Comparison of ENCODE assay signal across 21 cellular contexts in the genomic region with DNA sequence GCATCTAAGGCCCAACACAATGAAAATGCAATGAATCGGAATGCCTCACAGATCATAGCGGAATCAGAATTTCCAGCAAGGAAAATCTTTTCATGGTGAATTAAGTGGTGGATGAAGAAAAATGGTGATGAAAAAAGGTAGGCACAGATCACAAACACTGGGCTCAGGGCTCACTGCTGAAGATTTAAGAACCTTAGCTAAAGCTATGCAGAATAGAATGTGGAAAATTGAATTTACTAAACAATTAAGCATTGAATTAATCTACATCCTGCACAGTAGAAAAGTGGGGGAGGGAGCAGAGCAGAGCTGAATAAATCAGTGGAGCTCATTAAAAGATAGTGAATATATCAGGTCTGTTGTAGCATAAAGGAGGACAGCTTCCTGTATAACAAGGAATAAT. TPM values are rescaled to one million over a fixed set of nuclear protein-coding genes. Genes with fewer than 3 reads are reported as not detected.
"Had no signal": no experiment of that assay in that cellular context is flagged by ENCODE, and none has a peak within 500 bp of the region (broad histone marks: within the 10 kb centered on the region; RNA-seq: fewer than 3 reads in every experiment).

No MANE protein-coding gene starts in this region.

- H3K36me3 Mint-ChIP-seq: activated naive CD8-positive, alpha-beta T cell treated with anti-CD3 and anti-CD28 coated beads, Interleukin-2, amount 10 ng/mL, durations not matched to agents 7 days and 5 days had no signal

- ATAC-seq: activated CD8-positive, alpha-beta T cell treated with anti-CD3 and anti-CD28 coated beads for 36 hours; activated T-helper 17 cell treated with anti-CD3 and anti-CD28 coated beads, Interleukin-2, amount 50 U/mL, for 72 hours; body of pancreas; left colon; lower lobe of right lung had no signal

- H3K27ac ChIP-seq: coronary artery, esophagus squamous epithelium, hepatocyte, lower lobe of right lung, right atrium auricular region, skin epidermis, stomach, thoracic aorta had no signal

- H3K4me3 ChIP-seq: body of pancreas, coronary artery, esophagus squamous epithelium, hepatocyte, lower lobe of right lung, right atrium auricular region, skin epidermis, stomach, thoracic aorta had no signal

- H3K27me3 Mint-ChIP-seq: activated CD4-positive, alpha-beta T cell treated with anti-CD3 and anti-CD28 coated beads, Interleukin-2, amount 10 ng/mL, durations not matched to agents 24 days and 14 days; activated naive CD8-positive, alpha-beta T cell treated with anti-CD3 and anti-CD28 coated beads, Interleukin-2, amount 10 ng/mL, durations not matched to agents 7 days and 5 days; central memory CD8-positive, alpha-beta T cell had no signal

- H3K4me1 Mint-ChIP-seq: activated CD4-positive, alpha-beta T cell treated with anti-CD3 and anti-CD28 coated beads, Interleukin-2, amount 10 ng/mL, durations not matched to agents 24 days and 14 days; activated naive CD8-positive, alpha-beta T cell treated with anti-CD3 and anti-CD28 coated beads, Interleukin-2, amount 10 ng/mL, durations not matched to agents 7 days and 5 days; activated T-helper 17 cell treated with anti-CD3 and anti-CD28 coated beads, Interleukin-2, amount 50 U/mL, for 72 hours; central memory CD8-positive, alpha-beta T cell had no signal

- H3K27ac Mint-ChIP-seq: activated CD4-positive, alpha-beta T cell treated with anti-CD3 and anti-CD28 coated beads, Interleukin-2, amount 10 ng/mL, durations not matched to agents 24 days and 14 days; activated CD8-positive, alpha-beta T cell treated with anti-CD3 and anti-CD28 coated beads for 36 hours; activated naive CD8-positive, alpha-beta T cell treated with anti-CD3 and anti-CD28 coated beads, Interleukin-2, amount 10 ng/mL, durations not matched to agents 7 days and 5 days; activated T-helper 17 cell treated with anti-CD3 and anti-CD28 coated beads, Interleukin-2, amount 50 U/mL, for 72 hours; T-helper 1 cell treated with Interleukin-12 subunit alpha and Interleukin-12 subunit beta and Interleukin-4 antibody, amounts not matched to agents 30 μg/mL and 1 μg/mL, for 36 hours had no signal

- H2AFZ ChIP-seq: hepatocyte had no signal

- H3K9me3 Mint-ChIP-seq: activated CD4-positive, alpha-beta T cell treated with anti-CD3 and anti-CD28 coated beads, Interleukin-2, amount 10 ng/mL, durations not matched to agents 24 days and 14 days; activated CD8-positive, alpha-beta T cell treated with anti-CD3 and anti-CD28 coated beads for 36 hours; activated naive CD8-positive, alpha-beta T cell treated with anti-CD3 and anti-CD28 coated beads, Interleukin-2, amount 10 ng/mL, durations not matched to agents 7 days and 5 days; T-helper 1 cell treated with Interleukin-12 subunit alpha and Interleukin-12 subunit beta and Interleukin-4 antibody, amounts not matched to agents 30 μg/mL and 1 μg/mL, for 36 hours had no signal

- DNase-seq: activated CD4-positive, alpha-beta T cell treated with anti-CD3 and anti-CD28 coated beads, Interleukin-2, amount 10 ng/mL, durations not matched to agents 24 days and 14 days; activated CD8-positive, alpha-beta T cell treated with anti-CD3 and anti-CD28 coated beads for 36 hours; activated naive CD4-positive, alpha-beta T cell; activated naive CD8-positive, alpha-beta T cell treated with anti-CD3 and anti-CD28 coated beads, Interleukin-2, amount 10 ng/mL, durations not matched to agents 7 days and 5 days; activated T-cell treated with anti-CD3 and anti-CD28 coated beads, Interleukin-2, amount 50 U/mL, for 1 hour; body of pancreas; esophagus squamous epithelium; left colon; lower lobe of right lung; SHP77 treated with DMSO at 0.1 percent for 48 hours; stimulated activated CD4-positive, alpha-beta T cell treated with anti-CD3 and anti-CD28 coated beads, Interleukin-15, amount 100 ng/mL, for 24 hours; stimulated activated CD4-positive, alpha-beta T cell treated with anti-CD3 and anti-CD28 coated beads, Interleukin-2, amount 100 ng/mL, for 48 hours; stomach had no signal

- H3K4me3 Mint-ChIP-seq: activated CD4-positive, alpha-beta T cell treated with anti-CD3 and anti-CD28 coated beads, Interleukin-2, amount 10 ng/mL, durations not matched to agents 24 days and 14 days; activated CD8-positive, alpha-beta T cell treated with anti-CD3 and anti-CD28 coated beads for 36 hours; activated naive CD8-positive, alpha-beta T cell treated with anti-CD3 and anti-CD28 coated beads, Interleukin-2, amount 10 ng/mL, durations not matched to agents 7 days and 5 days; activated T-helper 17 cell treated with anti-CD3 and anti-CD28 coated beads, Interleukin-2, amount 50 U/mL, for 72 hours; central memory CD8-positive, alpha-beta T cell; T-helper 1 cell treated with Interleukin-12 subunit alpha and Interleukin-12 subunit beta and Interleukin-4 antibody, amounts not matched to agents 30 μg/mL and 1 μg/mL, for 36 hours had no signal

- H3K36me3 ChIP-seq: right atrium auricular region, thoracic aorta had no signal

- H3K9me3 ChIP-seq: body of pancreas, esophagus squamous epithelium, lower lobe of right lung, right atrium auricular region, stomach, thoracic aorta had no signal

- H3K27me3 ChIP-seq: body of pancreas, esophagus squamous epithelium, hepatocyte, right atrium auricular region, stomach had no signal

RNA-seq across cellular contexts. Expression of a gene that starts 26.8 kb away (rescaled TPM):
- total RNA-seq: activated CD4-positive, alpha-beta T cell treated with anti-CD3 and anti-CD28 coated beads, Interleukin-2, amount 10 ng/mL, durations not matched to agents 24 days and 14 days; activated CD8-positive, alpha-beta T cell treated with anti-CD3 and anti-CD28 coated beads for 36 hours; activated naive CD8-positive, alpha-beta T cell treated with anti-CD3 and anti-CD28 coated beads, Interleukin-2, amount 10 ng/mL, durations not matched to agents 7 days and 5 days; activated T-helper 17 cell treated with anti-CD3 and anti-CD28 coated beads, Interleukin-2, amount 50 U/mL, for 72 hours had no signal
